In the genomic region with DNA sequence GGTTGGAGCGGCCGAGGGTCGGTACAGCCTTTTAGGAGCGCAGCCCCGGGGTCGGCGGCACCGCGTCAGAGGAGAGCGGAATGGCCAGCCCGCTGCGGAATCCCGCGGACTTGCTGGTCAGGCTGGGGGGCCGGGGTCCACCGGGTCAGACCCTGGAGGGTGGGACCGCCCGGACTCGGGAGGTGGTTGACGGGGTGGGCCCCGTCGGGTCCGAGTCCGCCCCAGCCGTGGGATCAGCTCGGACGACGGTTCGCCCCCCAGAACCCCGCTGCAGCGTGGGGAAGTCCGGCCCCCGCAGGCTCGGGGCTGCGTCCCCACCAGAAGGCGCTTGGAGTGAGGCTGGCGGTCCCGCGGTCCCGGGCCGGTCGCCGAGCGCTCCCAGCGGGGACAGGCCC, we compare ENCODE assay signal across 9 cellular contexts. TPM values are rescaled to one million over a fixed set of nuclear protein-coding genes. Genes with fewer than 3 reads are reported as not detected.
DNase-seq lines count a peak whose midpoint lies in the region; ATAC-seq and TF ChIP-seq lines count a peak whose summit lies in the region.
"Had no signal": no experiment of that assay in that cellular context is flagged by ENCODE, and none has a peak within 500 bp of the region (broad histone marks: within the 10 kb centered on the region; RNA-seq: fewer than 3 reads in every experiment).

No MANE protein-coding gene starts in this region.

- no peak overlapping the region for H3K27ac Mint-ChIP-seq in Caco-2 (ENCODE audit: unreplicated experiment)

- H3K4me3 Mint-ChIP-seq in Caco-2 (ENCODE audit: unreplicated experiment) = peak overlapping the region; percentile 77

- CTCF ChIA-PET in Caco-2 (lab: Charles Lee) = interaction anchor here (0.5 to 0.8 kb wide), 2 partner anchors 17 to 230 kb away, joined by 3 to 4 read pairs; no protein-coding TSS in a partner anchor

- TF ChIP-seq CTCF in Caco-2 (IDR thresholded peaks at IDR 0.05; ENCODE audit: insufficient read depth in 1 of 2, low read depth in 1 of 2, low read length in 1 of 2, severe bottlenecking in 1 of 2, unreplicated experiment in 1 of 2) = no peak
- TF ChIP-seq CTCF in Peyer's patch (IDR thresholded peaks at IDR 0.05) = no peak
- no peak for TF ChIP-seq CTCF in epithelial cell of proximal tubule (conservative IDR thresholded peaks at IDR 0.05; ENCODE audit: low read depth, low read length)
- TF ChIP-seq CTCF in psoas muscle (IDR thresholded peaks at IDR 0.05) = no peak
- TF ChIP-seq CTCF in omental fat pad (IDR thresholded peaks at IDR 0.05) = no peak

- POLR2A ChIA-PET in Caco-2 (lab: Charles Lee) = interaction anchor here (0.8 kb wide), 1 partner anchor 45 kb away, joined by 4 read pairs; the partner anchor contains the start of gene SCO2

- BruUV-seq in Caco-2 (replicated peaks; lab: Mats Ljungman, UMichigan) = no TSS peak

- peaks cover 16% of the 10 kb centered on the region for H3K4me1 Mint-ChIP-seq in Caco-2 (ENCODE audit: low read depth, unreplicated experiment)

- WGBS in psoas muscle, 3 donors = 3 to 4% (median 3%) methylated on average over 33 to 45 of the region's 45 CpGs

- no peak for DNase-seq in Caco-2
- DNase-seq in Peyer's patch = no peak
- no peak for DNase-seq in epithelial cell of proximal tubule (ENCODE audit: low read depth)
- DNase-seq in psoas muscle = no peak
- no peak for DNase-seq in inferior parietal cortex (ENCODE audit: extremely low spot score)
- no peak for DNase-seq in NCI-H1436 (lab: John Stamatoyannopoulos, UW)
- DNase-seq in omental fat pad (ENCODE audit: low spot score) = no peak
- DNase-seq in caudate nucleus (lab: John Stamatoyannopoulos, UW) = no peak

- H3K36me3 ChIP-seq in Caco-2 (ENCODE audit: control insufficient read depth, insufficient read depth, low read length) (no peaks in the 10 kb centered on the region), Peyer's patch (no peaks in the 10 kb centered on the region), psoas muscle (ENCODE audit: insufficient read depth in 1 of 2, low read depth in 1 of 2) (no peaks in the 10 kb centered on the region)

- H3K4me3 ChIP-seq in Caco-2 (ENCODE audit: low read depth, low read length) (peak overlapping the region; percentile 58), Peyer's patch (peak overlapping the region; percentile 61 to 94 (median 71)), epithelial cell of proximal tubule (ENCODE audit: low read depth, low read length) (peak overlapping the region; percentile 70), psoas muscle (peak overlapping the region; percentile 56)

- peak overlapping the region in 2 of 4 donors; percentile 80 to 85 for H3K27ac ChIP-seq in Peyer's patch
- H3K27ac ChIP-seq in psoas muscle = no peak overlapping the region
- H3K27ac ChIP-seq in caudate nucleus (ENCODE audit: low read depth, low read length) = no peak overlapping the region

- no peak for TF ChIP-seq POLR2A in Peyer's patch (IDR thresholded peaks at IDR 0.05)

- intact Hi-C loops in Caco-2 (cut with micrococcal nuclease; ENCODE audit: unreplicated experiment) (no loop called here), psoas muscle (cut with DNase I) (no loop called here)

- H3K9me3 ChIP-seq in Caco-2 = no peaks in the 10 kb centered on the region
- no peaks in the 10 kb centered on the region for H3K9me3 ChIP-seq in Peyer's patch
- no peaks in the 10 kb centered on the region for H3K9me3 ChIP-seq in psoas muscle

- peaks cover 17% of the 10 kb centered on the region for H3K36me3 Mint-ChIP-seq in Caco-2 (ENCODE audit: insufficient read depth, unreplicated experiment)

- H3K9me3 Mint-ChIP-seq in Caco-2 (ENCODE audit: unreplicated experiment) = no peaks in the 10 kb centered on the region

- H3K4me1 ChIP-seq in Caco-2 = peaks cover 15% of the 10 kb centered on the region
- H3K4me1 ChIP-seq in Peyer's patch = peaks cover 0 to 41% (median 20%) of the 10 kb centered on the region in 4 donors
- peaks cover 4% of the 10 kb centered on the region for H3K4me1 ChIP-seq in psoas muscle

- ATAC-seq in psoas muscle (peak in 2 of 4 donors; percentile 7 to 14), omental fat pad (ENCODE audit: low FRiP score) (no peak)

- H3K27me3 ChIP-seq in Caco-2 (replicated peaks; ENCODE audit: control insufficient read depth, insufficient read depth, low read length) = no peaks in the 10 kb centered on the region
- H3K27me3 ChIP-seq in Peyer's patch = peaks cover 0 to 22% of the 10 kb centered on the region in 2 donors
- peaks cover 0 to 54% (median 26%) of the 10 kb centered on the region in 3 donors for H3K27me3 ChIP-seq in psoas muscle (ENCODE audit: insufficient read depth in 3 of 3, low read length in 2 of 3)

- H3K27me3 Mint-ChIP-seq in Caco-2 (ENCODE audit: insufficient read depth, unreplicated experiment) = no peaks in the 10 kb centered on the region

RNA-seq across cellular contexts. Expression of gene ADM2, which starts 0.3 kb away (rescaled TPM):
- 28.8 and 30.5 TPM in 2 replicates for total RNA-seq in Caco-2 (2022)
- 1 to 10 TPM in 3 of 4 donors, under 1 TPM in 1; 0.83 to 8.4 (median 5.8) TPM for total RNA-seq in Peyer's patch
- 3.9 and 4.4 TPM in 2 replicates for total RNA-seq in epithelial cell of proximal tubule
- under 1 TPM in 1 of 4 donors, not detected in 3; 0.21 TPM for total RNA-seq in psoas muscle
- under 1 TPM in 2 of 3 donors, not detected in 1; 0.01 to 0.05 TPM for polyA plus RNA-seq in psoas muscle
- under 1 TPM in 1 of 4 donors, not detected in 3; 0.12 TPM for total RNA-seq in omental fat pad

RNA-seq across cellular contexts. Expression of gene MIOX, which starts 5.6 kb away (rescaled TPM):
- total RNA-seq in Caco-2 (2022) (0.32 TPM in 1 of 2 replicates, not detected in the other), Peyer's patch (not detected), epithelial cell of proximal tubule (not detected in 2 replicates), psoas muscle (not detected), omental fat pad (not detected)
- polyA plus RNA-seq in psoas muscle = not detected
- total RNA-seq: aorta had no signal
- polyA plus RNA-seq: aorta had no signal

RNA-seq across cellular contexts. Expression of gene SBF1, which starts 6.2 kb away (rescaled TPM):
- total RNA-seq in Caco-2 (2022) (77.8 and 82.8 TPM in 2 replicates), Peyer's patch (100 to 1,000 TPM in 3 of 4 donors, 10 to 100 TPM in 1; 72.0 to 133 (median 121) TPM), epithelial cell of proximal tubule (56.6 and 59.0 TPM in 2 replicates), psoas muscle (10 to 100 TPM; 75.3 to 98.0 (median 82.8) TPM), omental fat pad (10 to 100 TPM; 37.5 to 66.8 (median 43.8) TPM)
- 10 to 100 TPM; 42.1 to 58.6 (median 54.9) TPM for polyA plus RNA-seq in psoas muscle

RNA-seq across cellular contexts. Expression of gene LMF2, which starts 26.5 kb away (rescaled TPM):
- total RNA-seq in Caco-2 (2022) (68.8 and 77.1 TPM in 2 replicates), Peyer's patch (10 to 100 TPM; 68.5 to 94.9 (median 83.3) TPM), epithelial cell of proximal tubule (69.2 and 83.3 TPM in 2 replicates), psoas muscle (10 to 100 TPM; 16.7 to 18.6 (median 17.3) TPM), omental fat pad (10 to 100 TPM; 50.8 to 54.9 (median 51.7) TPM)
- polyA plus RNA-seq in psoas muscle = 10 to 100 TPM; 14.9 to 24.1 (median 15.6) TPM

RNA-seq across cellular contexts. Expression of gene NCAPH2, which starts 27.0 kb away (rescaled TPM):
- total RNA-seq in Caco-2 (2022) (84.3 and 88.9 TPM in 2 replicates), Peyer's patch (10 to 100 TPM; 34.0 to 85.8 (median 41.2) TPM), epithelial cell of proximal tubule (69.3 and 81.5 TPM in 2 replicates), psoas muscle (10 to 100 TPM; 19.2 to 24.2 (median 21.7) TPM), omental fat pad (10 to 100 TPM; 27.7 to 48.2 (median 29.5) TPM)
- 10 to 100 TPM; 21.8 to 26.3 (median 23.7) TPM for polyA plus RNA-seq in psoas muscle
